11 cellular contexts compared by ENCODE assay signal in the genomic region with DNA sequence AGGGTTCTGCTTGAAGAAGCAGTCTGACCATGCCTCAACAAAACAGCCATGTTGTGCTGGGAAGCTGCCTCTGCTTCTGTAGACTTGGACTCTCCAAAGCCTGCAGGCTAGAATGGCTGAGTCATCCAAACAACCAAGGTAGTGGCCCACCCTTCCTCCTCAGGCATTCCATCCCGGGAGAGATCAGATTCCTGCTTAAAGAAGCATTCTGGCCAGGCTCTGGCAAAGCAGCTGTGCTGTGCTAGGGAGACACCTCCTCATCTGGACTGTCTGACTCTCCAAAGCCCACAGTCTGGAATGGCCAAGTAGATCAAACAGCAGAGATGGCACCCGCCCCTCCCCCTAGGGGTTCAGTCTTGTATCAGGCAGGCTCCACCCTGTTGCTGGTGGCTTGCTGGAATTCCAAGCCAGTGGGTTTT. TPM values are rescaled to one million over a fixed set of nuclear protein-coding genes. Genes with fewer than 3 reads are reported as not detected.
DNase-seq lines count a peak whose midpoint lies in the region; ATAC-seq and FAIRE-seq lines count a peak whose summit lies in the region.
"Had no signal": no experiment of that assay in that cellular context is flagged by ENCODE, and none has a peak within 500 bp of the region (broad histone marks: within the 10 kb centered on the region; RNA-seq: fewer than 3 reads in every experiment).

No MANE protein-coding gene starts in this region.

- peaks cover 13 to 15% of the 10 kb centered on the region in 2 experiments for H3K4me1 ChIP-seq in trophoblast cell (ENCODE audit: control insufficient read depth in 1 of 2, insufficient read depth in 2 of 2, low read length in 2 of 2)

- H2AFZ ChIP-seq in trophoblast cell (ENCODE audit: insufficient read depth, low read length, poor library complexity): peak overlapping the region; percentile 12

- peak overlapping the region; percentile 60 for H3K18ac ChIP-seq in trophoblast cell (ENCODE audit: low read length)

- H4K91ac ChIP-seq in trophoblast cell (ENCODE audit: low read depth, low read length): peak overlapping the region; percentile 97

- no peaks in the 10 kb centered on the region for H3K4me1 Mint-ChIP-seq in immature natural killer cell
- H3K4me1 Mint-ChIP-seq: naive B cell had no signal

- FAIRE-seq in RCC 7860 (lab: Jason Lieb, UNC): peak; percentile 57

- H3K23ac ChIP-seq in trophoblast cell (ENCODE audit: low read length): no peak overlapping the region

- H3K79me1 ChIP-seq in trophoblast cell (ENCODE audit: low read length): peaks cover 20% of the 10 kb centered on the region

- H3K4ac ChIP-seq in trophoblast cell (ENCODE audit: low read depth, low read length): peak overlapping the region; percentile 75

- H3K27ac Mint-ChIP-seq in immature natural killer cell: no peak overlapping the region
- H3K27ac Mint-ChIP-seq: naive B cell had no signal

- H3K36me3 Mint-ChIP-seq in immature natural killer cell: peaks cover 4 to 12% (median 10%) of the 10 kb centered on the region in 3 donors
- H3K36me3 Mint-ChIP-seq: naive B cell had no signal

- H3K4me3 ChIP-seq in trophoblast cell (ENCODE audit: low read depth, low read length): no peak overlapping the region

- WGBS in trophoblast cell (ENCODE audit: extremely low coverage, insufficient coverage, insufficient read length): no CpG with 5 or more reads among the region's 2 CpGs

- peak overlapping the region; percentile 96 for H2BK120ac ChIP-seq in trophoblast cell (ENCODE audit: insufficient read depth, low read length, poor library complexity)

- peaks cover 8 to 23% (median 19%) of the 10 kb centered on the region in 6 donors for H3K9me3 Mint-ChIP-seq in immature natural killer cell

- H3K9ac ChIP-seq in trophoblast cell (ENCODE audit: low read length): no peak overlapping the region

- ATAC-seq in HG02588 (IDR thresholded peaks at IDR 0.05; ENCODE audit: unreplicated experiment): no peak

- H3K36me3 ChIP-seq in trophoblast cell (ENCODE audit: control insufficient read depth in 1 of 2, insufficient read depth in 2 of 2, low read length in 2 of 2): no peaks in the 10 kb centered on the region

- no peak overlapping the region for H3K4me2 ChIP-seq in trophoblast cell (ENCODE audit: low read length)

- peak overlapping the region; percentile 69 for H3K14ac ChIP-seq in trophoblast cell (ENCODE audit: low read length)

- DNase-seq in EH (ENCODE audit: low read depth) (peak; percentile 98), RCC 7860 (ENCODE audit: low spot score) (peak; percentile 73), fibroblast of gingiva (ENCODE audit: low read depth) (peak; percentile 85), trophoblast cell (peak; percentile 96 to 97), immature natural killer cell (no peak), NCI-H2081 (lab: John Stamatoyannopoulos, UW) (no peak)
- no peak for DNase-seq in stimulated activated CD4-positive, alpha-beta T cell treated with anti-CD3 and anti-CD28 coated beads, Interleukin-15, amount 100 ng/mL, for 24 hours
- DNase-seq: activated CD8-positive, alpha-beta memory T cell treated with anti-CD3 and anti-CD28 coated beads, Interleukin-2, amount 50 U/mL, for 4 hours; GF-D8; naive B cell had no signal

- H2BK5ac ChIP-seq in trophoblast cell (ENCODE audit: low read depth, low read length, poor library complexity): peak overlapping the region; percentile 91

- peaks cover 3% of the 10 kb centered on the region for H3K79me2 ChIP-seq in trophoblast cell (ENCODE audit: control insufficient read depth, insufficient read depth, low read length, poor library complexity)

- peak overlapping the region; percentile 84 for H2BK12ac ChIP-seq in trophoblast cell (ENCODE audit: low read length)

- peaks cover 3% of the 10 kb centered on the region for H3K9me3 ChIP-seq in trophoblast cell (ENCODE audit: insufficient read depth, low read depth, low read length)

- no peaks in the 10 kb centered on the region for H3K27me3 ChIP-seq in trophoblast cell (ENCODE audit: insufficient read depth, low read length)

- H3K27ac ChIP-seq in trophoblast cell (ENCODE audit: low read depth, low read length): peak overlapping the region; percentile 95

- peaks cover 0 to 19% (median 14%) of the 10 kb centered on the region in 3 donors for H3K27me3 Mint-ChIP-seq in immature natural killer cell (ENCODE audit: low read depth in 3 of 3)

- peak overlapping the region; percentile 83 for H4K8ac ChIP-seq in trophoblast cell (ENCODE audit: low read depth, low read length)

- no peak overlapping the region for H3K4me3 Mint-ChIP-seq in immature natural killer cell
- H3K4me3 Mint-ChIP-seq: naive B cell had no signal

- peak overlapping the region; percentile 69 for H2AK5ac ChIP-seq in trophoblast cell (ENCODE audit: low read length)

- H4K12ac ChIP-seq in trophoblast cell (ENCODE audit: low read depth, low read length): peak overlapping the region; percentile 71

RNA-seq across cellular contexts. Expression of a gene that starts 38.3 kb away (rescaled TPM):
- polyA plus RNA-seq in trophoblast cell (2013): 43.0 and 43.9 TPM in 2 replicates
- polyA plus RNA-seq in immature natural killer cell: not detected

Comparison
In these comparisons a context has a peak if more than half of its experiments do, and no peak if none do; other contexts are left out.
1. DNase-seq: peak in EH (single experiment), RCC 7860 (single experiment), fibroblast of gingiva (single experiment) and trophoblast cell (2 of 2); none in immature natural killer cell (0 of 3), stimulated activated CD4-positive, alpha-beta T cell treated with anti-CD3 and anti-CD28 coated beads, Interleukin-15, amount 100 ng/mL, for 24 hours (single experiment) and NCI-H2081 (0 of 2).